Comparison of ENCODE assay signal across 21 cellular contexts in the genomic region with DNA sequence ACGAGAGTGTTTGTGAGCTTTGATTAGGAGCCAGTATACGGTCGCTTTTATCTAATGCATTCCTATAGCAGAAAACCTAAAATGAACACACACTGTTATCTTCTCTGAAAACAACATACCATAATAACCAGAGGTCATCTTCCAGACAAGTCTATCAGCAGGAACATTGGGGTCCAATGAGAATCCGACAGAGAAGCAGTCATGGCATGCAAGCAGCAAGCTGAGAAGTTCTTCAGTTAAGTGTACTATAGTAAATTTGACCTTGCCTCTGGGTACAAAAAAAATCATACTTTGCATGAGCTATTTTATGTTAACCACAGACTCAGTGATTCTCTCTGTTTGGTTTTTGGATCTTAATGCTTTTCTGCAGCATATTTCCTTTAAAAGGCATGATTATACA.
A peak's percentile ranks its signal among the peaks of the same experiment; 100 is the strongest.
DNase-seq lines count a peak whose midpoint lies in the region; ATAC-seq, FAIRE-seq and TF ChIP-seq lines count a peak whose summit lies in the region.
"Had no signal": no experiment of that assay in that cellular context is flagged by ENCODE, and none has a peak within 500 bp of the region (broad histone marks: within the 10 kb centered on the region; RNA-seq: fewer than 3 reads in every experiment).

No MANE protein-coding gene starts in this region.

- H3K27me3 ChIP-seq in astrocyte (ENCODE audit: insufficient read depth, low read length) (no peaks in the 10 kb centered on the region), fibroblast of lung (ENCODE audit: control insufficient read depth, insufficient read depth, low read length) (no peaks in the 10 kb centered on the region), osteoblast (ENCODE audit: insufficient read depth, low read length) (no peaks in the 10 kb centered on the region)
- H3K27me3 ChIP-seq: Peyer's patch had no signal

- no peak for ATAC-seq in left colon
- ATAC-seq: GM23338 had no signal

- no peak overlapping the region for H3K4me3 ChIP-seq in astrocyte (ENCODE audit: insufficient read depth, low read depth, low read length)
- no peak overlapping the region for H3K4me3 ChIP-seq in fibroblast of lung (replicated peaks in 1 of 4; ENCODE audit: control extremely low read depth in 1 of 4, insufficient read depth in 1 of 4, low read depth in 3 of 4, low read length in 4 of 4)
- H3K4me3 ChIP-seq in osteoblast (ENCODE audit: insufficient read depth, low read length), result no peak overlapping the region
- H3K4me3 ChIP-seq: GM23338, Peyer's patch had no signal

- no peaks in the 10 kb centered on the region for H3K79me2 ChIP-seq in astrocyte (ENCODE audit: insufficient read depth, low read length)
- H3K79me2 ChIP-seq in fibroblast of lung (ENCODE audit: control insufficient read depth, insufficient read depth, low read length), result no peaks in the 10 kb centered on the region
- H3K79me2 ChIP-seq in osteoblast (ENCODE audit: insufficient read depth, low read length), result no peaks in the 10 kb centered on the region

- no peaks in the 10 kb centered on the region for H3K27me3 Mint-ChIP-seq in astrocyte (ENCODE audit: low read depth, unreplicated experiment)
- H3K27me3 Mint-ChIP-seq: CD4-positive, CD25-positive, alpha-beta regulatory T cell had no signal

- H3K9me3 Mint-ChIP-seq in astrocyte (ENCODE audit: unreplicated experiment), result no peaks in the 10 kb centered on the region
- H3K9me3 Mint-ChIP-seq: GM23338 had no signal

- no peak overlapping the region for H3K4me2 ChIP-seq in astrocyte (ENCODE audit: low read length)
- H3K4me2 ChIP-seq in fibroblast of lung (ENCODE audit: extremely low read depth, insufficient read depth, low read length), result no peak overlapping the region
- no peak overlapping the region for H3K4me2 ChIP-seq in osteoblast (ENCODE audit: insufficient read depth, low read length)
- H3K4me2 ChIP-seq: GM23338 had no signal

- H3K4me1 ChIP-seq in astrocyte (ENCODE audit: insufficient read depth, low read length) (peaks cover 3% of the 10 kb centered on the region), fibroblast of lung (ENCODE audit: control insufficient read depth, extremely low read depth, insufficient read depth, low read length) (no peaks in the 10 kb centered on the region), osteoblast (ENCODE audit: insufficient read depth, low read length) (no peaks in the 10 kb centered on the region)
- H3K4me1 ChIP-seq: Peyer's patch had no signal

- H3K36me3 Mint-ChIP-seq in astrocyte (ENCODE audit: low read depth, unreplicated experiment), result no peaks in the 10 kb centered on the region
- H3K36me3 Mint-ChIP-seq: CD4-positive, CD25-positive, alpha-beta regulatory T cell had no signal

- no peaks in the 10 kb centered on the region for H3K9me3 ChIP-seq in astrocyte (ENCODE audit: insufficient read depth, low read depth, low read length)
- H3K9me3 ChIP-seq in fibroblast of lung (ENCODE audit: control insufficient read depth, insufficient read depth, low read depth, low read length), result no peaks in the 10 kb centered on the region
- H3K9me3 ChIP-seq in osteoblast (ENCODE audit: low read depth, low read length), result no peaks in the 10 kb centered on the region
- H3K9me3 ChIP-seq: Peyer's patch had no signal

- H4K20me1 ChIP-seq in astrocyte (ENCODE audit: insufficient read depth, low read length) (no peaks in the 10 kb centered on the region), fibroblast of lung (ENCODE audit: control insufficient read depth, extremely low read depth, insufficient read depth, low read length) (no peaks in the 10 kb centered on the region), osteoblast (ENCODE audit: insufficient read depth, low read length) (no peaks in the 10 kb centered on the region)

- H3K27ac ChIP-seq in astrocyte (ENCODE audit: low read depth, low read length) (no peak overlapping the region), fibroblast of lung (ENCODE audit: insufficient read depth, low read length) (no peak overlapping the region), osteoblast (ENCODE audit: low read depth, low read length) (no peak overlapping the region)
- H3K27ac ChIP-seq: Peyer's patch had no signal

- H3K9ac ChIP-seq in astrocyte (ENCODE audit: low read length) (no peak overlapping the region), fibroblast of lung (ENCODE audit: insufficient read depth, low read length) (no peak overlapping the region)

- TF ChIP-seq CTCF in astrocyte (IDR thresholded peaks at IDR 0.05; ENCODE audit: insufficient read depth, low read depth, low read length) (no peak), fibroblast of lung (conservative IDR thresholded peaks at IDR 0.05 in 1 of 2, IDR thresholded peaks at IDR 0.05 in 1 of 2; ENCODE audit: low read depth in 1 of 2, low read length in 2 of 2) (no peak), osteoblast (IDR thresholded peaks at IDR 0.05; ENCODE audit: extremely low read depth, low read depth, low read length) (no peak)

- no peak overlapping the region for H3K4me3 Mint-ChIP-seq in astrocyte (ENCODE audit: unreplicated experiment)
- H3K4me3 Mint-ChIP-seq: CD4-positive, CD25-positive, alpha-beta regulatory T cell; GM23338 had no signal

- DNase-seq in LHCN-M2 (ENCODE audit: low read depth) (peak; percentile 2), astrocyte (ENCODE audit: low read depth) (peak; percentile 33), fibroblast of lung (ENCODE audit: low read depth in 2 of 2) (peak; percentile 18 to 52), osteoblast (ENCODE audit: insufficient read length, low spot score, missing footprints) (no peak), left colon (no peak), cerebellum (ENCODE audit: low spot score) (no peak), NCI-H1048 (lab: John Stamatoyannopoulos, UW) (no peak)
- DNase-seq in activated CD8-positive, alpha-beta memory T cell treated with anti-CD3 and anti-CD28 coated beads, Interleukin-2, amount 50 U/mL, for 4 hours, result no peak
- DNase-seq: ACHN; Calu3; CD4-positive, CD25-positive, alpha-beta regulatory T cell; GDM1; KBM-7; MM.1S; NCI-H1105 treated with DMSO at 0.1 percent for 48 hours; NCI-H187; NCI-H446 treated with DMSO at 0.1 percent for 48 hours; NCI-H748 treated with DMSO at 0.1 percent for 48 hours; Peyer's patch; Right ventricle myocardium superior had no signal

- H3K36me3 ChIP-seq in astrocyte (ENCODE audit: insufficient read depth, low read length), result no peaks in the 10 kb centered on the region
- H3K36me3 ChIP-seq in fibroblast of lung (ENCODE audit: control insufficient read depth, insufficient read depth, low read length), result no peaks in the 10 kb centered on the region
- no peaks in the 10 kb centered on the region for H3K36me3 ChIP-seq in osteoblast (ENCODE audit: insufficient read depth, low read length)
- H3K36me3 ChIP-seq: Peyer's patch had no signal

- no peaks in the 10 kb centered on the region for H3K4me1 Mint-ChIP-seq in astrocyte (ENCODE audit: low read depth, unreplicated experiment)
- H3K4me1 Mint-ChIP-seq: CD4-positive, CD25-positive, alpha-beta regulatory T cell; GM23338 had no signal

- FAIRE-seq in astrocyte (lab: Jason Lieb, UNC), result no peak

- intact Hi-C loops in left colon (cut with DNase I, micrococcal nuclease), result no loop called here

- no peak overlapping the region for H3K27ac Mint-ChIP-seq in astrocyte (ENCODE audit: unreplicated experiment)
- H3K27ac Mint-ChIP-seq: CD4-positive, CD25-positive, alpha-beta regulatory T cell; GM23338 had no signal

- no peak overlapping the region for H2AFZ ChIP-seq in astrocyte (ENCODE audit: low read depth, low read length)
- H2AFZ ChIP-seq in fibroblast of lung (ENCODE audit: low read length), result no peak overlapping the region
- peak overlapping the region; percentile 82 for H2AFZ ChIP-seq in osteoblast (ENCODE audit: low read length)
- H2AFZ ChIP-seq: GM23338 had no signal

Comparison
In these comparisons a context has a peak if more than half of its experiments do, and no peak if none do; other contexts are left out.
1. DNase-seq: peak in LHCN-M2 (single experiment), astrocyte (single experiment) and fibroblast of lung (2 of 2); none in osteoblast (single experiment), left colon (0 of 2), cerebellum (single experiment), NCI-H1048 (single experiment) and activated CD8-positive, alpha-beta memory T cell treated with anti-CD3 and anti-CD28 coated beads, Interleukin-2, amount 50 U/mL, for 4 hours (single experiment).